ENCODE assay signal across 14 cellular contexts in genomic region chr16:53546988-53547391, GRCh38. TPM values are rescaled to one million over a fixed set of nuclear protein-coding genes. Genes with fewer than 3 reads are reported as not detected.
DNase-seq lines count a peak whose midpoint lies in the region; ATAC-seq and TF ChIP-seq lines count a peak whose summit lies in the region.
"Had no signal": no experiment of that assay in that cellular context is flagged by ENCODE, and none has a peak within 500 bp of the region (broad histone marks: within the 10 kb centered on the region; RNA-seq: fewer than 3 reads in every experiment).

No MANE protein-coding gene starts in this region.

- H3K4me3 ChIP-seq in mammary epithelial cell (replicated peaks in 1 of 3; ENCODE audit: insufficient read depth in 1 of 3, low read depth in 2 of 3, low read length in 3 of 3): no peak overlapping the region
- H3K4me3 ChIP-seq in GM23248: no peak overlapping the region
- no peak overlapping the region for H3K4me3 ChIP-seq in stomach
- H3K4me3 ChIP-seq: left lung, SK-N-MC had no signal

- H3K27ac Mint-ChIP-seq in activated CD8-positive, alpha-beta memory T cell treated with anti-CD3 and anti-CD28 coated beads, Interleukin-2, amount 10 ng/mL, durations not matched to agents 7 days and 5 days: no peak overlapping the region

- no peak overlapping the region for H3K4me2 ChIP-seq in mammary epithelial cell (ENCODE audit: insufficient read depth, low read depth, low read length)
- no peak overlapping the region for H3K4me2 ChIP-seq in GM23248 (ENCODE audit: unreplicated experiment)

- intact Hi-C loops in mammary epithelial cell (cut with micrococcal nuclease) (no loop called here), stomach (cut with DNase I; ENCODE audit: low total_unique reads) (no loop called here), sciatic nerve (cut with DNase I) (no loop called here)

- no peak overlapping the region for H3K9ac ChIP-seq in mammary epithelial cell (ENCODE audit: insufficient read depth, low read length)
- no peak overlapping the region for H3K9ac ChIP-seq in GM23248

- no peak overlapping the region for H3K4me3 Mint-ChIP-seq in activated CD8-positive, alpha-beta memory T cell treated with anti-CD3 and anti-CD28 coated beads, Interleukin-2, amount 10 ng/mL, durations not matched to agents 7 days and 5 days

- no peak for TF ChIP-seq POLR2A in stomach (IDR thresholded peaks at IDR 0.05)

- no peak overlapping the region for H2AFZ ChIP-seq in mammary epithelial cell (ENCODE audit: low read depth, low read length)
- H2AFZ ChIP-seq in GM23248: no peak overlapping the region

- H3K27ac ChIP-seq in mammary epithelial cell (ENCODE audit: insufficient read depth, low read depth, low read length): no peak overlapping the region
- no peak overlapping the region for H3K27ac ChIP-seq in GM23248
- H3K27ac ChIP-seq in stomach: no peak overlapping the region
- H3K27ac ChIP-seq: left lung, SK-N-MC had no signal

- DNase-seq in activated CD8-positive, alpha-beta memory T cell treated with anti-CD3 and anti-CD28 coated beads, Interleukin-2, amount 10 ng/mL, durations not matched to agents 7 days and 5 days: peak; percentile 46
- DNase-seq in activated CD8-positive, alpha-beta memory T cell treated with anti-CD3 and anti-CD28 coated beads, Interleukin-2, amount 50 U/mL, for 48 hours: no peak
- peak; percentile 35 for DNase-seq in KBM-7
- peak; percentile 6 for DNase-seq in mammary epithelial cell
- DNase-seq in pulmonary artery endothelial cell (ENCODE audit: low read depth, low spot score): peak; percentile 10
- DNase-seq in GM23248: no peak
- DNase-seq in stomach: no peak
- DNase-seq in sciatic nerve (ENCODE audit: low spot score): no peak
- DNase-seq: activated T-cell treated with anti-CD3 and anti-CD28 coated beads, Interleukin-2, amount 50 U/mL, for 48 hours; effector memory CD4-positive, alpha-beta T cell; left lung; NCI-H1105 treated with DMSO at 0.1 percent for 48 hours; stimulated activated naive CD8-positive, alpha-beta T cell treated with anti-CD3 and anti-CD28 coated beads, Interleukin-15, Interleukin-2, amounts not matched to agents 100 U/mL and 50 U/mL, for 24 hours had no signal

- H3K79me2 ChIP-seq in mammary epithelial cell (ENCODE audit: insufficient read depth, low read length) (no peaks in the 10 kb centered on the region), GM23248 (ENCODE audit: insufficient read depth) (no peaks in the 10 kb centered on the region)

- H3K36me3 Mint-ChIP-seq in activated CD8-positive, alpha-beta memory T cell treated with anti-CD3 and anti-CD28 coated beads, Interleukin-2, amount 10 ng/mL, durations not matched to agents 7 days and 5 days: no peaks in the 10 kb centered on the region

- peak; percentile 58 for ATAC-seq in activated CD8-positive, alpha-beta memory T cell treated with anti-CD3 and anti-CD28 coated beads, Interleukin-2, amount 10 ng/mL, durations not matched to agents 7 days and 5 days
- ATAC-seq in sciatic nerve: no peak
- ATAC-seq: left lung; stimulated activated naive CD8-positive, alpha-beta T cell treated with anti-CD3 and anti-CD28 coated beads, Interleukin-15, Interleukin-2, amounts not matched to agents 100 U/mL and 50 U/mL, for 24 hours had no signal

- no peak for TF ChIP-seq EP300 in stomach (IDR thresholded peaks at IDR 0.05)

- no peaks in the 10 kb centered on the region for H3F3A ChIP-seq in GM23248 (ENCODE audit: insufficient read depth)

- in situ Hi-C loops in KBM-7 (cut with MboI; ENCODE audit: low pct_unique_long_range_greater_than_20kb, low sequenced_read_pairs) (no loop called here), mammary epithelial cell (cut with MboI; ENCODE audit: low sequenced_read_pairs in 2 of 2) (no loop called here), GM23248 (cut with MboI) (loop anchor here (25.0 kb wide), 1 partner anchor 1715 kb away; no protein-coding TSS in a partner anchor)

- H3K36me3 ChIP-seq in mammary epithelial cell (ENCODE audit: insufficient read depth, low read length) (no peaks in the 10 kb centered on the region), GM23248 (ENCODE audit: low read depth) (no peaks in the 10 kb centered on the region), stomach (no peaks in the 10 kb centered on the region)
- H3K36me3 ChIP-seq: left lung had no signal

- TF ChIP-seq CTCF in mammary epithelial cell (conservative IDR thresholded peaks at IDR 0.05 in 1 of 2, IDR thresholded peaks at IDR 0.05 in 1 of 2; ENCODE audit: extremely low read depth in 1 of 2, insufficient read depth in 1 of 2, low read depth in 1 of 2, low read length in 2 of 2): peak in 1 of 2 donors; percentile 23
- peak in 1 of 7 experiments; percentile 12 for TF ChIP-seq CTCF in stomach (IDR thresholded peaks at IDR 0.05)

- CTCF ChIA-PET in activated CD8-positive, alpha-beta memory T cell treated with anti-CD3 and anti-CD28 coated beads, Interleukin-2, amount 10 ng/mL, durations not matched to agents 7 days and 5 days (lab: Charles Lee): interaction anchor here (1.3 kb wide), 1 partner anchor 10 kb away, joined by 4 read pairs; no protein-coding TSS in a partner anchor
- CTCF ChIA-PET in mammary epithelial cell (lab: Charles Lee; ENCODE audit: low non-redundant PET): no interaction called here

- BruUV-seq in mammary epithelial cell (replicated peaks; lab: Mats Ljungman, UMichigan): no TSS peak

- 62% methylated on average over 4 of the region's 4 CpGs for WGBS in mammary epithelial cell (ENCODE audit: low coverage, missing lambda C conversion rate)
- 76 to 77% methylated on average over 4 of the region's 4 CpGs for WGBS in GM23248 (ENCODE audit: low coverage in 1 of 2, low lambda C conversion rate in 2 of 2, missing lambda C conversion rate in 2 of 2), 2 experiments
- 47 to 49% (median 48%) methylated on average over 4 of the region's 4 CpGs for WGBS in stomach, 5 donors

- H3K9me2 ChIP-seq in GM23248 (ENCODE audit: insufficient read depth): no peaks in the 10 kb centered on the region

- dilution Hi-C loops in mammary epithelial cell (cut with HindIII; ENCODE audit: low sequenced_read_pairs): no loop called here

- H3K9me3 Mint-ChIP-seq in activated CD8-positive, alpha-beta memory T cell treated with anti-CD3 and anti-CD28 coated beads, Interleukin-2, amount 10 ng/mL, durations not matched to agents 7 days and 5 days (ENCODE audit: low read depth): no peaks in the 10 kb centered on the region

- peaks cover 39% of the 10 kb centered on the region for H3K4me1 Mint-ChIP-seq in activated CD8-positive, alpha-beta memory T cell treated with anti-CD3 and anti-CD28 coated beads, Interleukin-2, amount 10 ng/mL, durations not matched to agents 7 days and 5 days

- H3K27me3 ChIP-seq in mammary epithelial cell (ENCODE audit: insufficient read depth, low read length): no peaks in the 10 kb centered on the region
- H3K27me3 ChIP-seq in GM23248 (replicated peaks; ENCODE audit: insufficient read depth): peaks cover 11% of the 10 kb centered on the region; the same call in 1 of the 2 replicates
- peaks cover 0 to 50% (median 0%) of the 10 kb centered on the region in 3 donors for H3K27me3 ChIP-seq in stomach

- H3K4me1 ChIP-seq in mammary epithelial cell (ENCODE audit: insufficient read depth, low read length) (no peaks in the 10 kb centered on the region), GM23248 (ENCODE audit: insufficient read depth) (peaks cover 6% of the 10 kb centered on the region), stomach (peaks cover 0 to 11% (median 5%) of the 10 kb centered on the region in 4 donors)

- H4K20me1 ChIP-seq in mammary epithelial cell (ENCODE audit: insufficient read depth, low read length): no peaks in the 10 kb centered on the region
- H4K20me1 ChIP-seq in GM23248 (ENCODE audit: insufficient read depth): no peaks in the 10 kb centered on the region

- H3K27me3 Mint-ChIP-seq in activated CD8-positive, alpha-beta memory T cell treated with anti-CD3 and anti-CD28 coated beads, Interleukin-2, amount 10 ng/mL, durations not matched to agents 7 days and 5 days: peaks cover 15% of the 10 kb centered on the region

- H3K9me3 ChIP-seq in mammary epithelial cell (replicated peaks; ENCODE audit: insufficient read depth, low read length) (no peaks in the 10 kb centered on the region), GM23248 (ENCODE audit: low read depth) (no peaks in the 10 kb centered on the region), stomach (no peaks in the 10 kb centered on the region)
- H3K9me3 ChIP-seq: left lung had no signal

RNA-seq across cellular contexts. Expression of gene AKTIP, which starts 44.0 kb away (rescaled TPM):
- total RNA-seq in activated CD8-positive, alpha-beta memory T cell treated with anti-CD3 and anti-CD28 coated beads, Interleukin-2, amount 10 ng/mL, durations not matched to agents 7 days and 5 days: 10 to 100 TPM; 39.7 to 45.8 TPM
- total RNA-seq in mammary epithelial cell (10 to 100 TPM; 24.1 to 26.0 TPM), pulmonary artery endothelial cell (23.2 and 35.1 TPM in 2 replicates), stomach (10 to 100 TPM; 15.2 to 34.9 (median 22.7) TPM), sciatic nerve (42.8 TPM)
- polyA plus RNA-seq in mammary epithelial cell (12.8 TPM), GM23248 (2016; fragmentation: Nextera tagmentation; extraction: Ambion mirVana) (23.7 and 25.5 TPM in 2 replicates), stomach (10 to 100 TPM; 12.5 to 16.3 (median 13.8) TPM)
- polyA minus RNA-seq in mammary epithelial cell: 5.9 TPM
- 16.4 and 25.8 TPM in 2 replicates for total RNA-seq in GM23248 (2014; rRNA removed; shearing (Covaris generic))

Comparison
In these comparisons a context has a peak if more than half of its experiments do, and no peak if none do; other contexts are left out.
1. DNase-seq: peak in activated CD8-positive, alpha-beta memory T cell treated with anti-CD3 and anti-CD28 coated beads, Interleukin-2, amount 10 ng/mL, durations not matched to agents 7 days and 5 days (single experiment), KBM-7 (single experiment), mammary epithelial cell (single experiment) and pulmonary artery endothelial cell (single experiment); none in activated CD8-positive, alpha-beta memory T cell treated with anti-CD3 and anti-CD28 coated beads, Interleukin-2, amount 50 U/mL, for 48 hours (single experiment), GM23248 (single experiment), stomach (single experiment) and sciatic nerve (single experiment).